33 cellular contexts compared by ENCODE assay signal in the genomic region with DNA sequence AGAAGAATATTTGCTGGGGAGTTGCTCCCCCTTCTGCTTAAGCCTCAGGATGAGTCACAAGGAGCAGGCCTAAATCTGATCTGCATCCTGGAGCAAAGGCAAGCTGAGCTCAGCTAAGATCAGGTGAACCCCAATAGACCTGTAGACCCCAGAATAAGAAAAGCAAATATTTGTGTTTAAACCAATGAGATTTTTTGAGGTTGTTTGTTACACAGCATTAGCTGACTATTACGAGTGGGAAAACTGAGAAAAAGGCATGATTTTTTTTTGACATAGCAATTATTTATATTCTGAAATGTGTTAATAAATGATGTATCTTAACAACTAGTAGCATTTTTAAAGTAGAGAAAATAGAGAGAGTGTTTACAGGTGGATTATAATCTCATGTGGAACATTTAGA. TPM values are rescaled to one million over a fixed set of nuclear protein-coding genes. Genes with fewer than 3 reads are reported as not detected.
"Had no signal": no experiment of that assay in that cellular context is flagged by ENCODE, and none has a peak within 500 bp of the region (broad histone marks: within the 10 kb centered on the region; RNA-seq: fewer than 3 reads in every experiment).

No MANE protein-coding gene starts in this region.

- H3K9me3 ChIP-seq: pancreas, prostate gland, suprapubic skin, uterus had no signal

- H3K27ac ChIP-seq: left ventricle myocardium inferior, pancreas, prostate gland, sigmoid colon, spleen, suprapubic skin, thoracic aorta, tibial artery, uterus had no signal

- H3K27me3 Mint-ChIP-seq: memory B cell; stimulated activated naive CD8-positive, alpha-beta T cell treated with anti-CD3 and anti-CD28 coated beads, Interleukin-15, Interleukin-2, amounts not matched to agents 100 ng/mL and 50 ng/mL, for 24 hours; type B pancreatic cell had no signal

- H3K27ac Mint-ChIP-seq: memory B cell; naive thymus-derived CD8-positive, alpha-beta T cell; nephron; stimulated activated effector memory CD8-positive, alpha-beta T cell treated with anti-CD3 and anti-CD28 coated beads, Interleukin-12 subunit alpha, Interleukin-12 subunit beta, amount 100 ng/mL, for 72 hours; stimulated activated naive CD8-positive, alpha-beta T cell treated with anti-CD3 and anti-CD28 coated beads, Interleukin-15, Interleukin-2, amounts not matched to agents 100 ng/mL and 50 ng/mL, for 24 hours; type B pancreatic cell had no signal

- H3K4me3 Mint-ChIP-seq: immature natural killer cell; memory B cell; naive thymus-derived CD8-positive, alpha-beta T cell; nephron; neural crest cell; stimulated activated effector memory CD8-positive, alpha-beta T cell treated with anti-CD3 and anti-CD28 coated beads, Interleukin-12 subunit alpha, Interleukin-12 subunit beta, amount 100 ng/mL, for 72 hours; stimulated activated naive CD8-positive, alpha-beta T cell treated with anti-CD3 and anti-CD28 coated beads, Interleukin-15, Interleukin-2, amounts not matched to agents 100 ng/mL and 50 ng/mL, for 24 hours; type B pancreatic cell had no signal

- H3K27me3 ChIP-seq: pancreas, sigmoid colon, spleen, tibial artery, uterus had no signal

- ATAC-seq: naive thymus-derived CD8-positive, alpha-beta T cell; pancreas; right cardiac atrium; stimulated activated effector memory CD8-positive, alpha-beta T cell treated with anti-CD3 and anti-CD28 coated beads, Interleukin-12 subunit alpha, Interleukin-12 subunit beta, amount 100 ng/mL, for 72 hours had no signal

- H3K36me3 Mint-ChIP-seq: immature natural killer cell; stimulated activated effector memory CD8-positive, alpha-beta T cell treated with anti-CD3 and anti-CD28 coated beads, Interleukin-12 subunit alpha, Interleukin-12 subunit beta, amount 100 ng/mL, for 72 hours; type B pancreatic cell had no signal

- H3K9me3 Mint-ChIP-seq: immature natural killer cell; stimulated activated effector memory CD8-positive, alpha-beta T cell treated with anti-CD3 and anti-CD28 coated beads, Interleukin-12 subunit alpha, Interleukin-12 subunit beta, amount 100 ng/mL, for 72 hours had no signal

- H3K36me3 ChIP-seq: left ventricle myocardium inferior, pancreas, prostate gland, sigmoid colon, suprapubic skin, thoracic aorta, tibial artery, uterus had no signal

- H3K4me3 ChIP-seq: left ventricle myocardium inferior, lung, pancreas, prostate gland, sigmoid colon, spleen, suprapubic skin, thoracic aorta, tibial artery, uterus had no signal

- H3K4me1 Mint-ChIP-seq: immature natural killer cell, nephron, neural crest cell had no signal

- FAIRE-seq: islet of Langerhans, kidney, pancreas, small intestine had no signal

- H3K4me1 ChIP-seq: left ventricle myocardium inferior, pancreas, prostate gland, spleen, suprapubic skin, tibial artery, uterus had no signal

- DNase-seq: hypothalamus; immature natural killer cell; kidney; left ventricle myocardium inferior; naive thymus-derived CD8-positive, alpha-beta T cell; nucleus accumbens; pancreas; posterior cingulate gyrus; retina; right cardiac atrium; sigmoid colon; small intestine; spleen; stimulated activated CD4-positive, alpha-beta T cell treated with anti-CD3 and anti-CD28 coated beads, Interleukin-4, amount 100 ng/mL, for 24 hours; stimulated activated naive CD4-positive, alpha-beta T cell; tibial artery; uterus had no signal

RNA-seq across cellular contexts. Expression of a gene that starts 45.1 kb away (rescaled TPM):
- total RNA-seq: left ventricle myocardium inferior; lower leg skin; mucosa of gallbladder; naive thymus-derived CD8-positive, alpha-beta T cell; neural crest cell; osteoblast; right cardiac atrium; sigmoid colon; suprapubic skin; thoracic aorta; ureter had no signal
- polyA plus RNA-seq: naive thymus-derived CD8-positive, alpha-beta T cell; pancreas; right cardiac atrium had no signal

RNA-seq across cellular contexts. Expression of a gene that starts 46.7 kb away (rescaled TPM):
- total RNA-seq: left ventricle myocardium inferior, neural crest cell, right cardiac atrium, sigmoid colon, subcutaneous adipose tissue, suprapubic skin, thoracic aorta had no signal
- polyA plus RNA-seq: naive thymus-derived CD8-positive, alpha-beta T cell; right cardiac atrium had no signal
